In the genomic region with DNA sequence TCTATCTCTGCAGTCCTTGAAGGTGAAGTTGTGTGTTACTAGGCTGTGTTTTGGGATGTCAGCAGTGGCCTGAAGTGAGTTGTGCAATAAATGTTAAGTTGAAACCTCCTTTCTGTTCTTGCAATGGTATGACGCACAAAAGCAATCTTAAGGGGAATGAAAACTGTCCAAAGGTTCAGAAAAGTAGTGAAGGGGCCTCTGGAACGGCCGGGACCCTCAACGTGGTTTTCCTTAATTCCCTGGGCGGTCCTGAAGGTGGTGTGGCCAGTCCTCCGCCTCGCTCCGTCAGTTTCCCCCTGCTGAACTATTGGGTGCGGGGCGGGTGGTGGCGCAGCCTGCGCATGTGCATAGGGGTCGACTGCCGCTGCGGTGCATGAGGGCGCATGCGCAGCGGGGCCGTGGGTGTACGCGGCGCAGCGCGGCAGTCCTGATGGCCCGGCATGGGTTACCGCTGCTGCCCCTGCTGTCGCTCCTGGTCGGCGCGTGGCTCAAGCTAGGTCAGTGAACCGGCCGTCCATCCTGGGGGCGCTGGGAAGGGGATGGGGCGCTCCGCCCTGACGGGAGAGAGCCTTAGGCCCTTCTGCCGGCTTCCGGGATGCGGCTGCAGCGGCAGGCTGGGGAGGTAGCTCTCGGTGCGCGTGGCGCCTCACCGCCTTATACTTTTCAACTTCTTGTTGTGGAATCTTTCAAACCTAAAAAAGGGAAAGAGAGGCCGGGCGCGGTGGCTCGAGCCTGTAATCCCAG, we compare ENCODE assay signal across 8 cellular contexts. TPM values are rescaled to one million over a fixed set of nuclear protein-coding genes. Genes with fewer than 3 reads are reported as not detected.
DNase-seq lines count a peak whose midpoint lies in the region; ATAC-seq and TF ChIP-seq lines count a peak whose summit lies in the region.

A gene (plus strand): TSS at position 405 of the 744 bp plus-strand sequence. CDS start 26 bp downstream, at position 431.

- peaks cover 26% of the 10 kb centered on the region for H3K79me2 ChIP-seq in OCI-LY7 (ENCODE audit: insufficient read depth, low read depth, low read length)

- DNase-seq in DMS 273 (lab: John Stamatoyannopoulos, UW; ENCODE audit: unreplicated experiment) (peak; percentile 97), OCI-LY7 (ENCODE audit: low spot score) (peak; percentile 93), activated T-cell treated with anti-CD3 and anti-CD28 coated beads for 1 hour (ENCODE audit: low read depth) (peak; percentile 90), epidermal melanocyte (ENCODE audit: insufficient read length, low spot score) (peak; percentile 98)
- DNase-seq in stimulated activated CD8-positive, alpha-beta memory T cell treated with anti-CD3 and anti-CD28 coated beads, Interleukin-4, amount 100 ng/mL, for 1 hour (ENCODE audit: low read depth in 2 of 2, low spot score in 1 of 2): peak; percentile 73 to 79

- ATAC-seq in GM21447 (IDR thresholded peaks at IDR 0.05; ENCODE audit: unreplicated experiment): peak; percentile 85

- BruUV-seq in OCI-LY7 (replicated peaks; lab: Mats Ljungman, UMichigan): no TSS peak

- 1% methylated on average over 49 of the region's 49 CpGs for WGBS in HUES64

- no peaks in the 10 kb centered on the region for H3K9me3 ChIP-seq in HUES64 (ENCODE audit: insufficient read depth, low read depth, low read length)
- H3K9me3 ChIP-seq in OCI-LY7 (ENCODE audit: low read length): no peaks in the 10 kb centered on the region
- no peaks in the 10 kb centered on the region for H3K9me3 ChIP-seq in mononuclear cell (ENCODE audit: low read depth, low read length)

- 0 out of 2 replicates have a peak, but pooled peaks cover 5% of the 10 kb centered on the region for H3K4me1 ChIP-seq in HUES64 (ENCODE audit: insufficient read depth, low read length)
- H3K4me1 ChIP-seq in OCI-LY7 (ENCODE audit: insufficient read depth, low read length, poor library complexity, severe bottlenecking): peaks cover 26% of the 10 kb centered on the region
- H3K4me1 ChIP-seq in mononuclear cell (ENCODE audit: insufficient read depth, low read length): peaks cover 19% of the 10 kb centered on the region

- POLR2A ChIA-PET in OCI-LY7 (lab: Charles Lee): interaction anchor here (0.9 to 4.9 kb wide), 8 partner anchors 8 to 43 kb away, joined by 3 to 46 read pairs (median 6); a partner anchor contains a TSS

- H3K4me2 ChIP-seq in OCI-LY7 (ENCODE audit: low read length): peak within 1 kb of the TSS; percentile 83

- H3K36me3 ChIP-seq in HUES64 (ENCODE audit: insufficient read depth, low read length) (peaks cover 65% of the 10 kb centered on the region), OCI-LY7 (ENCODE audit: insufficient read depth, low read length) (peaks cover 69% of the 10 kb centered on the region)

- intact Hi-C loops in OCI-LY7 (cut with micrococcal nuclease; ENCODE audit: unreplicated experiment): loop anchor here (1.0 to 10.0 kb wide), 2 partner anchors 13 to 699 kb away; a partner anchor contains a TSS

- 0 out of 2 replicates have a peak, but pooled peaks cover 6% of the 10 kb centered on the region for H4K20me1 ChIP-seq in OCI-LY7 (ENCODE audit: insufficient read depth, low read length)

- peak within 1 kb of the TSS; percentile 80 for H3K9ac ChIP-seq in HUES64 (ENCODE audit: low read depth, low read length)

- peak within 1 kb of the TSS; percentile 52 for H2AFZ ChIP-seq in OCI-LY7 (ENCODE audit: low read length)

- H3K4me3 ChIP-seq in HUES64 (ENCODE audit: low read length): peak within 1 kb of the TSS; percentile 70
- peak within 1 kb of the TSS; percentile 91 for H3K4me3 ChIP-seq in OCI-LY7 (ENCODE audit: low read depth, low read length, poor library complexity, severe bottlenecking)
- peak within 1 kb of the TSS; percentile 89 for H3K4me3 ChIP-seq in mononuclear cell (ENCODE audit: low read length)

- H3K27me3 ChIP-seq in HUES64 (ENCODE audit: insufficient read depth, low read length) (no peaks in the 10 kb centered on the region), mononuclear cell (ENCODE audit: insufficient read depth, low read length) (no peaks in the 10 kb centered on the region)

- H3K27ac ChIP-seq in HUES64 (ENCODE audit: low read depth, low read length): peak within 1 kb of the TSS; percentile 89
- peak within 1 kb of the TSS; percentile 79 for H3K27ac ChIP-seq in OCI-LY7 (ENCODE audit: low read depth, low read length, poor library complexity, severe bottlenecking)

- CTCF ChIA-PET in OCI-LY7 (lab: Charles Lee; ENCODE audit: unreplicated experiment): no interaction called here

- no peaks in the 10 kb centered on the region for H3K9me2 ChIP-seq in OCI-LY7 (ENCODE audit: insufficient read depth, low read length)

- TF ChIP-seq CTCF in OCI-LY7 (conservative IDR thresholded peaks at IDR 0.05; ENCODE audit: low read length): 0 out of 2 replicates have a peak, but pooled peaks have one; percentile 31

RNA-seq across cellular contexts. Expression of the gene that starts here (rescaled TPM):
- polyA plus RNA-seq in HUES64 (2013, experiment 1 of 2): 43.5 TPM
- 52.6 TPM for polyA plus RNA-seq in HUES64 (2013, experiment 2 of 2)
- total RNA-seq in OCI-LY7 (2014; rRNA removed; shearing (Covaris generic)): 46.4 and 60.8 TPM in 2 replicates
- total RNA-seq in OCI-LY7 (2022) (107 and 110 TPM in 2 replicates), mononuclear cell (79.3 TPM)

Comparison
In these comparisons a context has a peak if more than half of its experiments do, and no peak if none do; other contexts are left out.
1. Peak in every context shown above with its lines: DNase-seq, ATAC-seq, H3K4me3 ChIP-seq and H3K27ac ChIP-seq.